11 cellular contexts compared by ENCODE assay signal in the genomic region with DNA sequence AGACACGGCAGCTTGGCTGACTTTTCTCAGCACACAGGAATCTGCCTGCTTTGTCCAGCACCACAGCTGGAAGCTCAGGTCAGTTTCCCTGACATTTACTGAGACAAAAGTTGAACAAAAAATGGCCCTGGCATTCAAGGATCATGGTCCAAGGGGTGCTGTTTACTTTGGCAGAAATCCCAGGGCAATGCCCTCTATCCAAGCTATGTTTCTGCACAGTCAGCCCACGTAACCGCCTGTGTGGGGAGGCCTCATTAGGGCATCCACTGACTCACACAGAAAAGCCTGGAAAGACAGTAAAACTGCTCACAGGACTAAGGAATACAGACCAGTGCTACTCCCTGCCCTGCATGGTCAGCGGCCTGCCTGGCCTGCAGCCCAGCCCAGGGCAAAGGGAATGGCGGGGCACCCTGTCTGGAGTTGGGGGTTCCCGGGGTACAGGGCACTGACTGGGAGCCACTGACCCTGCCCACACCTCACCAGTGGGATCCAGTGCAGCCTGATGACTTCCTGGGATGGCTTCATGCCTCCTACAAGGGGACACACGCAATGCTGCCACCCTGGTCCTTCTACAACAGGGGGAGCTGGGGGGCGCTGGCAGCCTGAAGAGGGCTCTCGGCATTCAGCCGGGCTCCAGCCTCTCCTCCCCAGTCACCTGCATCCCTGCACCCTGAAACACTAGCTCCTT.
DNase-seq lines count a peak whose midpoint lies in the region; ATAC-seq and TF ChIP-seq lines count a peak whose summit lies in the region.
"Had no signal": no experiment of that assay in that cellular context is flagged by ENCODE, and none has a peak within 500 bp of the region (broad histone marks: within the 10 kb centered on the region; RNA-seq: fewer than 3 reads in every experiment).

No MANE protein-coding gene starts in this region.

- no peaks in the 10 kb centered on the region for H3K4me1 Mint-ChIP-seq in natural killer cell treated with Interleukin-12 subunit alpha and Interleukin-12 subunit beta and Interleukin-15 and Interleukin-18, amount 100 ng/mL, for 72 hours (ENCODE audit: low read depth in 2 of 2)

- no peak overlapping the region for H3K4me3 Mint-ChIP-seq in natural killer cell treated with Interleukin-12 subunit alpha and Interleukin-12 subunit beta and Interleukin-15 and Interleukin-18, amount 100 ng/mL, for 72 hours
- H3K4me3 Mint-ChIP-seq: nephron progenitor cell had no signal

- H3K4me1 ChIP-seq in RWPE2 (ENCODE audit: insufficient read depth, poor library complexity, severe bottlenecking) (no peaks in the 10 kb centered on the region), Karpas-422 (ENCODE audit: low read length) (no peaks in the 10 kb centered on the region)

- peak; percentile 84 for ATAC-seq in RWPE2 (ENCODE audit: low read depth)
- ATAC-seq in natural killer cell treated with Interleukin-12 subunit alpha and Interleukin-12 subunit beta and Interleukin-15 and Interleukin-18, amount 100 ng/mL, for 72 hours: no peak

- no peaks in the 10 kb centered on the region for H3K9me2 ChIP-seq in Karpas-422 (replicated peaks; ENCODE audit: insufficient read depth, low read length)

- no peak overlapping the region for H3K4me2 ChIP-seq in Karpas-422 (ENCODE audit: low read depth, low read length, poor library complexity, severe bottlenecking)

- H3K27me3 ChIP-seq in RWPE2 (ENCODE audit: insufficient read depth, poor library complexity, severe bottlenecking): no peaks in the 10 kb centered on the region
- H3K27me3 ChIP-seq in Karpas-422 (ENCODE audit: low read length): no peaks in the 10 kb centered on the region

- H3K79me2 ChIP-seq in Karpas-422 (ENCODE audit: low read length): no peaks in the 10 kb centered on the region

- no peaks in the 10 kb centered on the region for H3K9me3 Mint-ChIP-seq in natural killer cell treated with Interleukin-12 subunit alpha and Interleukin-12 subunit beta and Interleukin-15 and Interleukin-18, amount 100 ng/mL, for 72 hours
- H3K9me3 Mint-ChIP-seq: nephron progenitor cell had no signal

- no peak overlapping the region for H2AFZ ChIP-seq in Karpas-422 (ENCODE audit: low read length)

- H3K27me3 Mint-ChIP-seq in natural killer cell treated with Interleukin-12 subunit alpha and Interleukin-12 subunit beta and Interleukin-15 and Interleukin-18, amount 100 ng/mL, for 72 hours: no peaks in the 10 kb centered on the region

- H3K27ac ChIP-seq in RWPE2 (ENCODE audit: poor library complexity, severe bottlenecking) (no peak overlapping the region), Karpas-422 (ENCODE audit: low read length) (no peak overlapping the region)

- H3K4me3 ChIP-seq in RWPE2 (ENCODE audit: severe bottlenecking) (no peak overlapping the region), skeletal muscle cell (ENCODE audit: low read depth, low read length) (no peak overlapping the region), Karpas-422 (ENCODE audit: low read length) (no peak overlapping the region)

- peaks cover 12% of the 10 kb centered on the region for H3K36me3 ChIP-seq in RWPE2 (ENCODE audit: low read depth)
- H3K36me3 ChIP-seq in Karpas-422 (ENCODE audit: insufficient read depth, low read length): no peaks in the 10 kb centered on the region

- no peak for TF ChIP-seq CTCF in RWPE2 (IDR thresholded peaks at IDR 0.05; ENCODE audit: poor library complexity, severe bottlenecking)

- no peaks in the 10 kb centered on the region for H4K20me1 ChIP-seq in Karpas-422 (ENCODE audit: insufficient read depth, low read depth, low read length)

- H3K27ac Mint-ChIP-seq in natural killer cell treated with Interleukin-12 subunit alpha and Interleukin-12 subunit beta and Interleukin-15 and Interleukin-18, amount 100 ng/mL, for 72 hours: no peak overlapping the region

- DNase-seq in H4 (ENCODE audit: low spot score) (peak; percentile 75), RWPE2 (ENCODE audit: low spot score) (no peak), fibroblast of the conjunctiva (ENCODE audit: low read depth) (peak; percentile 43), skeletal muscle cell (ENCODE audit: low read depth) (peak; percentile 74), Karpas-422 (no peak), DMS79 (lab: John Stamatoyannopoulos, UW) (no peak)
- DNase-seq in activated naive CD4-positive, alpha-beta T cell treated with anti-CD3 and anti-CD28 coated beads, Interleukin-2, amount 50 U/mL, for 16 hours: no peak
- no peak for DNase-seq in natural killer cell treated with Interleukin-12 subunit alpha and Interleukin-12 subunit beta and Interleukin-15 and Interleukin-18, amount 100 ng/mL, for 72 hours (ENCODE audit: low spot score)
- DNase-seq: NCI-H187; nephron progenitor cell; stimulated activated naive CD4-positive, alpha-beta T cell had no signal

- no peak overlapping the region for H3K9ac ChIP-seq in Karpas-422 (ENCODE audit: low read length)

- H3K9me3 ChIP-seq in RWPE2 (ENCODE audit: severe bottlenecking): no peaks in the 10 kb centered on the region
- no peaks in the 10 kb centered on the region; the same call in 1 of the 2 replicates for H3K9me3 ChIP-seq in Karpas-422 (ENCODE audit: low read length)

- no peaks in the 10 kb centered on the region for H3K36me3 Mint-ChIP-seq in natural killer cell treated with Interleukin-12 subunit alpha and Interleukin-12 subunit beta and Interleukin-15 and Interleukin-18, amount 100 ng/mL, for 72 hours

Comparison
In these comparisons a context has a peak if more than half of its experiments do, and no peak if none do; other contexts are left out.
1. DNase-seq: peak in H4 (single experiment), fibroblast of the conjunctiva (single experiment) and skeletal muscle cell (single experiment); none in RWPE2 (single experiment), Karpas-422 (single experiment), activated naive CD4-positive, alpha-beta T cell treated with anti-CD3 and anti-CD28 coated beads, Interleukin-2, amount 50 U/mL, for 16 hours (single experiment), DMS79 (single experiment) and natural killer cell treated with Interleukin-12 subunit alpha and Interleukin-12 subunit beta and Interleukin-15 and Interleukin-18, amount 100 ng/mL, for 72 hours (single experiment).